Comparison of ENCODE assay signal across 9 cellular contexts in genomic region chr3:169551646-169552045, GRCh38.
"Had no signal": no experiment of that assay in that cellular context is flagged by ENCODE, and none has a peak within 500 bp of the region (broad histone marks: within the 10 kb centered on the region; RNA-seq: fewer than 3 reads in every experiment).

No MANE protein-coding gene starts in this region.

- H3K4me2 ChIP-seq: GM23338 had no signal

- H3K36me3 ChIP-seq: HAP-1 had no signal

- DNase-seq: GM23248, GOT3, H7, H9, HCEC 1CT, HFFc6 had no signal

- H2AFZ ChIP-seq: GM23248, GM23338 had no signal

- H3K4me3 ChIP-seq: GM23248, GM23338, HAP-1 had no signal

- H3K9ac ChIP-seq: GM23248 had no signal

- H3K9me3 Mint-ChIP-seq: GM23338, H9 had no signal

- H3K4me3 Mint-ChIP-seq: GM23338, H9, HFFc6 had no signal

- H3K4me1 ChIP-seq: HAP-1 had no signal

- ATAC-seq: GM23338, HCT116 had no signal

- H3K27ac Mint-ChIP-seq: GM23338, H9, HFFc6 had no signal

- H3K27ac ChIP-seq: GM23248 had no signal
